Comparison of ENCODE assay signal across 8 cellular contexts in the genomic region with DNA sequence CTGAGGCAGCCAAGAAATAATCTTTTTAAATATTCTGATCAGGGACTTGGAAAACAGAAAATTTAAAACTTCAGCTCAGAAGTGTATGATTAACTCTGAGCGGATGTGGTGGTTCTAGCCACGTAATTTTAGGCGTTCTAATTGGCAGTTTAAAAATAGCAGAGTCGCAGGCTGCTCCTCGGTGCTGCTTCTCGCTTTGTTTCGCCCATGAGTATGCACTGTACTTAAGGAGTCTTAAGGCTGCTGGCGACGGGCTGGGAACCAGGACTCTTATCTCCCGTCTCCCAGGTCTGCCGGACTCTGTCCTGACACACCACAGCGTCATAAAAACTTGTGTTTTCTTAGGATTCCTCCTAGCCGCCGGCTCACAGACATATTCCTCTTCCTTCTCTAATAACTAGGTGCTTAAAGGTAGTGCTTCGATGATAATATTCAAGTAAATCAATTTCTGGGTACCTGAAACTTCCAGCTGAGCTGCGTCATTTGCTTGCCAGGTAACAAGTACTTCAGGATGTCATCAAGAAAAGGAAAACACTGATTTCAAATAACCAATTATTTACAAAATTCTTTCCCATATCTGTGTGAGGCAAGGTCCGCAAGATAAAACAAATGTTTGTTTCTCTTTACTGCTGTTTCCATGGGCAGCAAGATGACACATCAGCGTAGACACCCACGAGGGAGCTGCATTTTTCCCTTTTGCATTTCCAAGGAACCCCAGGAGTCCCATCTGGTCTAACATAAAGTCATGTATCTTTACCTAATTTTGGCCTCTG.
DNase-seq lines count a peak whose midpoint lies in the region; ATAC-seq and TF ChIP-seq lines count a peak whose summit lies in the region.

No MANE protein-coding gene starts in this region.

- peaks cover 40% of the 10 kb centered on the region for H3K9me3 Mint-ChIP-seq in nephron progenitor cell

- H3K27ac Mint-ChIP-seq in T-helper 17 cell: no peak overlapping the region
- peak overlapping the region; percentile 85 for H3K27ac Mint-ChIP-seq in nephron progenitor cell

- ATAC-seq in GM18873 (IDR thresholded peaks at IDR 0.05; ENCODE audit: low FRiP score, unreplicated experiment): peak; percentile 85
- peak; percentile 69 for ATAC-seq in HG03139 (IDR thresholded peaks at IDR 0.05; ENCODE audit: unreplicated experiment)
- peak; percentile 51 for ATAC-seq in T-helper 17 cell

- peaks cover 28% of the 10 kb centered on the region for H3K27me3 Mint-ChIP-seq in T-helper 17 cell
- peaks cover 3% of the 10 kb centered on the region for H3K27me3 Mint-ChIP-seq in nephron progenitor cell (ENCODE audit: low read depth, poor library complexity)

- POLR2A ChIA-PET in AG04449 (lab: Yijun Ruan, JAX): no interaction called here

- H3K4me3 Mint-ChIP-seq in T-helper 17 cell (peak overlapping the region; percentile 21), nephron progenitor cell (no peak overlapping the region)

- H3K4me1 Mint-ChIP-seq in T-helper 17 cell (peaks cover 12% of the 10 kb centered on the region), nephron progenitor cell (peaks cover 46% of the 10 kb centered on the region)

- H3K36me3 Mint-ChIP-seq in T-helper 17 cell (ENCODE audit: low read depth) (no peaks in the 10 kb centered on the region), nephron progenitor cell (ENCODE audit: low read depth) (peaks cover 4% of the 10 kb centered on the region)

- H3K4me3 ChIP-seq in AG04449 (ENCODE audit: low read depth, low read length) (peak overlapping the region; percentile 23), epithelial cell of esophagus (ENCODE audit: low read length) (no peak overlapping the region)

- H3K9me3 ChIP-seq in T-helper 17 cell (ENCODE audit: control insufficient read depth, low read length, poor library complexity, severe bottlenecking): no peaks in the 10 kb centered on the region

- CTCF ChIA-PET in AG04449 (lab: Yijun Ruan, JAX): interaction anchor here (0.8 kb wide), 1 partner anchor 335 kb away, joined by 5 read pairs; no protein-coding TSS in a partner anchor

- TF ChIP-seq CTCF in AG04449 (IDR thresholded peaks at IDR 0.05; ENCODE audit: insufficient read depth, low read length, missing control alignments): no peak
- no peak for TF ChIP-seq CTCF in epithelial cell of esophagus (IDR thresholded peaks at IDR 0.05; ENCODE audit: insufficient read depth, low read depth, low read length, missing control alignments)
- no peak for TF ChIP-seq CTCF in nephron progenitor cell (IDR thresholded peaks at IDR 0.05)

- peak; percentile 62 for DNase-seq in AG04449 (ENCODE audit: low read depth, low spot score)
- no peak for DNase-seq in T-helper 17 cell
- DNase-seq in epithelial cell of esophagus (ENCODE audit: low read depth): peak; percentile 4
- no peak for DNase-seq in nephron progenitor cell
- DNase-seq in NCI-H748 (lab: John Stamatoyannopoulos, UW; ENCODE audit: unreplicated experiment): no peak
- DNase-seq in NCI-H1417 treated with DMSO at 0.1 percent for 48 hours (lab: John Stamatoyannopoulos, UW): no peak

Comparison
In these comparisons a context has a peak if more than half of its experiments do, and no peak if none do; other contexts are left out.
1. DNase-seq: peak in AG04449 (single experiment) and epithelial cell of esophagus (single experiment); none in T-helper 17 cell (0 of 3), nephron progenitor cell (single experiment), NCI-H748 (single experiment) and NCI-H1417 treated with DMSO at 0.1 percent for 48 hours (single experiment).
2. Peak in every context shown above with its lines, with median percentiles within 50 percentile points of each other: ATAC-seq.